8 cellular contexts compared by ENCODE assay signal in genomic region chr18:32771169-32771751, GRCh38. TPM values are rescaled to one million over a fixed set of nuclear protein-coding genes. Genes with fewer than 3 reads are reported as not detected.
A peak's percentile ranks its signal among the peaks of the same experiment; 100 is the strongest.
DNase-seq lines count a peak whose midpoint lies in the region; ATAC-seq and TF ChIP-seq lines count a peak whose summit lies in the region.

No MANE protein-coding gene starts in this region.

- no TSS peak for BruUV-seq in MCF 10A (replicated peaks; lab: Mats Ljungman, UMichigan)

- no peak for DNase-seq in CD4-positive, alpha-beta memory T cell
- DNase-seq in MG63 (no peak), MCF 10A (ENCODE audit: unreplicated experiment) (no peak), mucosa of descending colon (peak; percentile 5 to 51 (median 33)), NOMO-1 treated with dmso at 0.1 percent for 144 hours (lab: John Stamatoyannopoulos, UW; ENCODE audit: unreplicated experiment) (no peak)

- H3K27me3 ChIP-seq in CD4-positive, alpha-beta memory T cell (ENCODE audit: insufficient read depth, low read length): peaks cover 16% of the 10 kb centered on the region
- H3K27me3 ChIP-seq in MG63: peaks cover 20% of the 10 kb centered on the region

- no peaks in the 10 kb centered on the region for H3K36me3 Mint-ChIP-seq in CD4-positive, alpha-beta memory T cell
- H3K36me3 Mint-ChIP-seq in MCF 10A (ENCODE audit: insufficient read depth, unreplicated experiment): no peaks in the 10 kb centered on the region

- peaks cover 0 to 9% (median 0%) of the 10 kb centered on the region in 8 donors for H3K9me3 Mint-ChIP-seq in CD4-positive, alpha-beta memory T cell
- H3K9me3 Mint-ChIP-seq in MCF 10A (ENCODE audit: unreplicated experiment): no peaks in the 10 kb centered on the region

- no peak overlapping the region for H3K4me3 ChIP-seq in CD4-positive, alpha-beta memory T cell (ENCODE audit: low read length in 2 of 2)
- H3K4me3 ChIP-seq in MG63 (0 out of 2 replicates have a peak overlapping the region, but pooled peaks have one; percentile 4), mucosa of descending colon (no peak overlapping the region)

- H3K9me3 ChIP-seq in CD4-positive, alpha-beta memory T cell (ENCODE audit: control insufficient read depth in 1 of 2, low read length in 2 of 2): no peaks in the 10 kb centered on the region
- H3K9me3 ChIP-seq in MG63 (no peaks in the 10 kb centered on the region), mucosa of descending colon (no peaks in the 10 kb centered on the region)

- no peak for TF ChIP-seq CTCF in MCF 10A (IDR thresholded peaks at IDR 0.05; ENCODE audit: unreplicated experiment)
- no peak for TF ChIP-seq CTCF in mucosa of descending colon (IDR thresholded peaks at IDR 0.05)

- CTCF ChIA-PET in CD4-positive, alpha-beta memory T cell (lab: Charles Lee; ENCODE audit: partially characterized antibody): no interaction called here
- CTCF ChIA-PET in MCF 10A (lab: Yijun Ruan, JAX): interaction anchor here (0.5 to 1.4 kb wide), 3 partner anchors 7 to 614 kb away, joined by 3 to 7 read pairs (median 4); no protein-coding TSS in a partner anchor

- peaks cover 0 to 12% (median 8%) of the 10 kb centered on the region in 4 donors for H3K4me1 Mint-ChIP-seq in CD4-positive, alpha-beta memory T cell
- H3K4me1 Mint-ChIP-seq in MCF 10A (ENCODE audit: insufficient read depth, unreplicated experiment): no peaks in the 10 kb centered on the region

- intact Hi-C loops in CD4-positive, alpha-beta memory T cell (cut with micrococcal nuclease): no loop called here
- intact Hi-C loops in MCF 10A (cut with micrococcal nuclease): no loop called here
- intact Hi-C loops in mucosa of descending colon (cut with DNase I, micrococcal nuclease): no loop called here

- ATAC-seq in mucosa of descending colon: peak; percentile 53
- no peak for ATAC-seq in HG03196 (IDR thresholded peaks at IDR 0.05; ENCODE audit: unreplicated experiment)
- no peak for ATAC-seq in HG02623 (IDR thresholded peaks at IDR 0.05; ENCODE audit: unreplicated experiment)
- ATAC-seq in HG03469 (IDR thresholded peaks at IDR 0.05; ENCODE audit: unreplicated experiment): no peak

- H3K4me1 ChIP-seq in CD4-positive, alpha-beta memory T cell (ENCODE audit: insufficient read depth, low read length): peaks cover 7% of the 10 kb centered on the region
- peaks cover 20% of the 10 kb centered on the region for H3K4me1 ChIP-seq in mucosa of descending colon (ENCODE audit: low read depth)

- POLR2A ChIA-PET in CD4-positive, alpha-beta memory T cell (lab: Charles Lee; ENCODE audit: partially characterized antibody): no interaction called here
- POLR2A ChIA-PET in MCF 10A (lab: Yijun Ruan, JAX): interaction anchor here (1.1 kb wide), 1 partner anchor 40 kb away, joined by 4 read pairs; no protein-coding TSS in a partner anchor

- H3K27ac Mint-ChIP-seq in CD4-positive, alpha-beta memory T cell: no peak overlapping the region
- no peak overlapping the region for H3K27ac Mint-ChIP-seq in MCF 10A (ENCODE audit: low read depth, unreplicated experiment)

- no peaks in the 10 kb centered on the region for H3K36me3 ChIP-seq in CD4-positive, alpha-beta memory T cell (ENCODE audit: insufficient read depth, low read length)
- H3K36me3 ChIP-seq in MG63 (no peaks in the 10 kb centered on the region), mucosa of descending colon (ENCODE audit: low read depth) (no peaks in the 10 kb centered on the region)

- H3K27ac ChIP-seq in CD4-positive, alpha-beta memory T cell (ENCODE audit: low read depth, low read length): no peak overlapping the region

- peaks cover 32 to 35% of the 10 kb centered on the region in 2 donors for H3K27me3 Mint-ChIP-seq in CD4-positive, alpha-beta memory T cell
- peaks cover 71% of the 10 kb centered on the region for H3K27me3 Mint-ChIP-seq in MCF 10A (ENCODE audit: insufficient read depth, unreplicated experiment)

- H3K4me3 Mint-ChIP-seq in CD4-positive, alpha-beta memory T cell: peak overlapping the region in 7 of 8 donors; percentile 25 to 61 (median 53)
- peak overlapping the region; percentile 47 for H3K4me3 Mint-ChIP-seq in MCF 10A (ENCODE audit: unreplicated experiment)

RNA-seq across cellular contexts. Expression of gene KLHL14, which starts 1.6 kb away (rescaled TPM):
- total RNA-seq in CD4-positive, alpha-beta memory T cell: not detected
- polyA plus RNA-seq in CD4-positive, alpha-beta memory T cell: under 1 TPM in 1 of 2 donors, not detected in 1; 0.05 TPM
- total RNA-seq in MG63 (2014; rRNA removed; shearing (Covaris generic); ENCODE audit: low replicate concordance): not detected in 2 replicates
- not detected in 2 replicates for total RNA-seq in MCF 10A (2022)
- under 1 TPM; 0.10 to 0.32 (median 0.12) TPM for total RNA-seq in mucosa of descending colon

Comparison
In these comparisons a context has a peak if more than half of its experiments do, and no peak if none do; other contexts are left out.
1. DNase-seq: peak in mucosa of descending colon (3 of 3); none in CD4-positive, alpha-beta memory T cell (0 of 5), MG63 (single experiment), MCF 10A (single experiment) and NOMO-1 treated with dmso at 0.1 percent for 144 hours (single experiment).